Comparison of ENCODE assay signal across 20 cellular contexts in genomic region chr6:16361861-16362260, GRCh38.
"Had no signal": no experiment of that assay in that cellular context is flagged by ENCODE, and none has a peak within 500 bp of the region (broad histone marks: within the 10 kb centered on the region; RNA-seq: fewer than 3 reads in every experiment).

No MANE protein-coding gene starts in this region.

- H3K27ac ChIP-seq: coronary artery, dorsolateral prefrontal cortex, gastrocnemius medialis, right atrium auricular region, thyroid gland, upper lobe of left lung had no signal

- H3K9me3 ChIP-seq: gastrocnemius medialis, right atrium auricular region, sigmoid colon, thyroid gland, upper lobe of left lung had no signal

- ATAC-seq: gastrocnemius medialis, left ventricle myocardium superior had no signal

- FAIRE-seq: kidney had no signal

- H3K27me3 ChIP-seq: dorsolateral prefrontal cortex, gastrocnemius medialis, right atrium auricular region, sigmoid colon, thyroid gland, upper lobe of left lung had no signal

- H3K36me3 ChIP-seq: gastrocnemius medialis, right atrium auricular region, sigmoid colon, thyroid gland had no signal

- H3K4me3 ChIP-seq: coronary artery, dorsolateral prefrontal cortex, gastrocnemius medialis, lung, right atrium auricular region, sigmoid colon, smooth muscle cell, thyroid gland, upper lobe of left lung had no signal

- H3K4me2 ChIP-seq: smooth muscle cell had no signal

- DNase-seq: central memory CD4-positive, alpha-beta T cell; dorsolateral prefrontal cortex; effector CD8-positive, alpha-beta T cell; gastrocnemius medialis; immature natural killer cell; kidney; left cardiac atrium; left ventricle myocardium superior; mesendoderm; naive B cell; nephron progenitor cell; sigmoid colon; stimulated activated CD4-positive, alpha-beta T cell treated with anti-CD3 and anti-CD28 coated beads, Interleukin-2, amount 100 ng/mL, for 48 hours; stimulated activated naive CD4-positive, alpha-beta T cell treated with Interleukin-2 at 50 U/mL for 16 hours; upper lobe of left lung had no signal

- H3K4me1 ChIP-seq: right atrium auricular region, thyroid gland had no signal
